Comparison of ENCODE assay signal across 28 cellular contexts in the genomic region with DNA sequence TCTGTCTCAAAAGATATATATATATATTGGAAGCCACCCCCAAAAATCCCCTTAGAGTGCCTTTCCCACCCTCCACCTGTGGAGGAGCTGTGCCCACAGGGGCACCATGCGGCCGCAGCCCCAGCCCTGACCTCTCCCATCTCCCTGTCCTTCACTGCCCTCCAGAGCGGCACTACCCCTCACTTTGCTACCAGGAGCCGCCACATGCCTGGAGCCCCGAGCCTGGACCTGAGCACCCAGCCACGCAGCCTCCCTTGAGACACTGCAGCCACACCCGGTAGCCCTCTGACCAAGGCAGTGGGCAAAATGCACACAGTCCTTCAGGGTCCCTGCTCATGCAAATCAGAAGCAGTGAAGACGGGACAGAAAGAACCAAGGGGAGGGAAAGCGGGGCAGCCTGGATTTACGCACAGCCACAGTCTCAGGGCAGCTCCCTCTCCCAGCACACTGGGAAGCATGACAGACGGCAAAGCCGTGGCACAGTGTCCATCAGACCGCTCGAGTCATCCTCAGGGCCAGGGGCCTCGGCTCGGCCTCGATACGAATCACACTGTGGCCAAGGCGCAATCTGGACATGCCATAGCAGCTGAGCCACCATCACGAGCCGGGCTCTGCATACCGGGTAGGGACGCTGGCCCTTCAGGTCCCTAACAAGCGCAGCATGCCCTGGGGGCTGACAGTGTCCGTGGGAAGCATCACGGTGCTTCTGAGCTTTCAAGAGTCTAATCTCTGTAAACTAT. TPM values are rescaled to one million over a fixed set of nuclear protein-coding genes. Genes with fewer than 3 reads are reported as not detected.
A peak's percentile ranks its signal among the peaks of the same experiment; 100 is the strongest.
DNase-seq lines count a peak whose midpoint lies in the region; ATAC-seq and TF ChIP-seq lines count a peak whose summit lies in the region.
"Had no signal": no experiment of that assay in that cellular context is flagged by ENCODE, and none has a peak within 500 bp of the region (broad histone marks: within the 10 kb centered on the region; RNA-seq: fewer than 3 reads in every experiment).

No MANE protein-coding gene starts in this region.

- no peak overlapping the region for H4K91ac ChIP-seq in H9 (ENCODE audit: insufficient read length, low read depth, low read length)

- peaks cover 18% of the 10 kb centered on the region for H3K36me3 ChIP-seq in BE2C
- no peaks in the 10 kb centered on the region for H3K36me3 ChIP-seq in cardiac muscle cell
- peaks cover 3% of the 10 kb centered on the region for H3K36me3 ChIP-seq in osteoblast (ENCODE audit: insufficient read depth, low read length)
- H3K36me3 ChIP-seq in stomach, result peaks cover 0 to 35% (median 25%) of the 10 kb centered on the region in 4 donors
- H3K36me3 ChIP-seq: brain microvascular endothelial cell, pancreas, WERI-Rb-1 had no signal

- intact Hi-C loops in stomach (cut with DNase I; ENCODE audit: low total_unique reads), result no loop called here

- H3K4me1 Mint-ChIP-seq in H9, result peaks cover 22 to 28% of the 10 kb centered on the region in 2 experiments
- peaks cover 12% of the 10 kb centered on the region for H3K4me1 Mint-ChIP-seq in activated CD8-positive, alpha-beta T cell treated with anti-CD3 and anti-CD28 coated beads, Interleukin-2, amount 10 ng/mL, durations not matched to agents 7 days and 5 days (ENCODE audit: low read depth)

- H4K20me1 ChIP-seq in H9 (ENCODE audit: control insufficient read depth, insufficient read depth, insufficient read length) (no peaks in the 10 kb centered on the region), osteoblast (ENCODE audit: insufficient read depth, low read length) (peaks cover 34% of the 10 kb centered on the region)

- no peak overlapping the region for H3T11ph ChIP-seq in H9 (ENCODE audit: low read length)

- H3K27me3 ChIP-seq in BE2C, result no peaks in the 10 kb centered on the region
- H3K27me3 ChIP-seq in H9 (ENCODE audit: insufficient read depth, low read length), result no peaks in the 10 kb centered on the region
- H3K27me3 ChIP-seq in cardiac muscle cell, result no peaks in the 10 kb centered on the region
- H3K27me3 ChIP-seq in osteoblast (ENCODE audit: insufficient read depth, low read length), result no peaks in the 10 kb centered on the region
- no peaks in the 10 kb centered on the region for H3K27me3 ChIP-seq in stomach
- H3K27me3 ChIP-seq: brain microvascular endothelial cell, pancreas, testis had no signal

- no peaks in the 10 kb centered on the region for H3K23me2 ChIP-seq in H9 (ENCODE audit: insufficient read length, low read depth, low read length, poor library complexity, severe bottlenecking)

- no peak for TF ChIP-seq EP300 in stomach (IDR thresholded peaks at IDR 0.05)

- H3K27ac Mint-ChIP-seq in H9, result no peak overlapping the region; a peak in 1 of 7 replicates
- no peak overlapping the region for H3K27ac Mint-ChIP-seq in activated CD8-positive, alpha-beta T cell treated with anti-CD3 and anti-CD28 coated beads, Interleukin-2, amount 10 ng/mL, durations not matched to agents 7 days and 5 days
- H3K27ac Mint-ChIP-seq: activated T-cell treated with anti-CD3 and anti-CD28 coated beads, Interleukin-2, amount 50 U/mL, for 72 hours had no signal

- H2BK20ac ChIP-seq in H9 (ENCODE audit: low read depth, low read length, poor library complexity, severe bottlenecking), result no peak overlapping the region

- H2BK5ac ChIP-seq in H9 (ENCODE audit: insufficient read length, low read length), result no peak overlapping the region

- POLR2A ChIA-PET in activated CD8-positive, alpha-beta T cell treated with anti-CD3 and anti-CD28 coated beads, Interleukin-2, amount 10 ng/mL, durations not matched to agents 7 days and 5 days (lab: Charles Lee), result no interaction called here

- H3K4me3 ChIP-seq in BE2C (ENCODE audit: low read depth, low read length), result no peak overlapping the region
- H3K4me3 ChIP-seq in cardiac muscle cell, result no peak overlapping the region
- H3K4me3 ChIP-seq in osteoblast (ENCODE audit: insufficient read depth, low read length), result no peak overlapping the region
- H3K4me3 ChIP-seq in stomach, result no peak overlapping the region
- H3K4me3 ChIP-seq: pancreas, testis had no signal

- ATAC-seq in activated CD8-positive, alpha-beta T cell treated with anti-CD3 and anti-CD28 coated beads, Interleukin-2, amount 10 ng/mL, durations not matched to agents 7 days and 5 days, result no peak
- no peak for ATAC-seq in GM21528 (IDR thresholded peaks at IDR 0.05; ENCODE audit: low FRiP score, unreplicated experiment)
- ATAC-seq: activated T-cell treated with anti-CD3 and anti-CD28 coated beads, Interleukin-2, amount 50 U/mL, for 72 hours; Panc1; pancreas; stimulated activated naive CD8-positive, alpha-beta T cell treated with anti-CD3 and anti-CD28 coated beads, Interleukin-15, Interleukin-2, amounts not matched to agents 100 U/mL and 50 U/mL, for 24 hours had no signal

- DNase-seq in BE2C (peak; percentile 6), H9 (no peak), cardiac muscle cell (ENCODE audit: low read depth in 1 of 2, low spot score in 1 of 2) (no peak), osteoblast (ENCODE audit: insufficient read length, low spot score, missing footprints) (peak; percentile 73), stomach (no peak)
- DNase-seq in activated CD8-positive, alpha-beta T cell treated with anti-CD3 and anti-CD28 coated beads, Interleukin-2, amount 10 ng/mL, durations not matched to agents 7 days and 5 days, result no peak
- DNase-seq: ACHN; activated CD4-positive, alpha-beta T cell treated with anti-CD3 and anti-CD28 coated beads, Interleukin-2, amount 50 U/mL, for 1 hour; activated naive CD4-positive, alpha-beta T cell treated with Interleukin-2 at 50 U/mL for 16 hours; activated T-cell treated with anti-CD3 and anti-CD28 coated beads, Interleukin-2, amount 50 U/mL, for 72 hours; brain microvascular endothelial cell; DMS153; HCEC 1CT; IMR-90; mammary epithelial cell; MV-4-11; NCI-H1436 treated with DMSO at 0.1 percent for 48 hours; NCI-H2107; NCI-H345; NCI-H748 treated with DMSO at 0.1 percent for 48 hours; nephron progenitor cell; stimulated activated CD4-positive, alpha-beta T cell treated with anti-CD3 and anti-CD28 coated beads, Interleukin-2, amount 100 ng/mL, for 24 hours; stimulated activated naive CD8-positive, alpha-beta T cell treated with anti-CD3 and anti-CD28 coated beads, Interleukin-15, Interleukin-2, amounts not matched to agents 100 U/mL and 50 U/mL, for 24 hours; testis; WERI-Rb-1 had no signal

- H3K79me2 ChIP-seq in H9 (ENCODE audit: insufficient read depth, low read length), result peaks cover 30% of the 10 kb centered on the region; the same call in 1 of the 2 replicates
- peaks cover 42% of the 10 kb centered on the region for H3K79me2 ChIP-seq in osteoblast (ENCODE audit: insufficient read depth, low read length)

- H3K56ac ChIP-seq in H9 (ENCODE audit: insufficient read length, low read depth, low read length), result no peak overlapping the region

- no peak overlapping the region for H3K4ac ChIP-seq in H9 (ENCODE audit: low read depth, low read length)

- no peak for TF ChIP-seq CTCF in BE2C (IDR thresholded peaks at IDR 0.05; ENCODE audit: low read depth, low read length)
- no peak for TF ChIP-seq CTCF in H9 (conservative IDR thresholded peaks at IDR 0.05)
- TF ChIP-seq CTCF in cardiac muscle cell (IDR thresholded peaks at IDR 0.05; ENCODE audit: low read depth, low read length), result no peak
- TF ChIP-seq CTCF in osteoblast (IDR thresholded peaks at IDR 0.05; ENCODE audit: extremely low read depth, low read depth, low read length), result no peak
- TF ChIP-seq CTCF in stomach (IDR thresholded peaks at IDR 0.05), result no peak

- no peak overlapping the region for H2AK5ac ChIP-seq in H9 (ENCODE audit: insufficient read length, low read length)

- no peaks in the 10 kb centered on the region; the same call in 1 of the 2 replicates for H3K27me3 Mint-ChIP-seq in H9 (ENCODE audit: low read depth)
- no peaks in the 10 kb centered on the region for H3K27me3 Mint-ChIP-seq in activated CD8-positive, alpha-beta T cell treated with anti-CD3 and anti-CD28 coated beads, Interleukin-2, amount 10 ng/mL, durations not matched to agents 7 days and 5 days (ENCODE audit: low read depth)

- H2BK120ac ChIP-seq in H9 (ENCODE audit: low read depth, low read length, poor library complexity, severe bottlenecking), result no peak overlapping the region

- no peaks in the 10 kb centered on the region for H3K9me3 ChIP-seq in BE2C
- no peaks in the 10 kb centered on the region for H3K9me3 ChIP-seq in H9 (ENCODE audit: control insufficient read depth, low read depth, low read length)
- no peaks in the 10 kb centered on the region for H3K9me3 ChIP-seq in cardiac muscle cell (ENCODE audit: low read depth)
- H3K9me3 ChIP-seq in osteoblast (ENCODE audit: low read depth, low read length), result no peaks in the 10 kb centered on the region
- H3K9me3 ChIP-seq in stomach, result no peaks in the 10 kb centered on the region
- H3K9me3 ChIP-seq: pancreas, testis had no signal

- H3K9me3 Mint-ChIP-seq in H9, result no peaks in the 10 kb centered on the region; a peak in 1 of 5 replicates
- H3K9me3 Mint-ChIP-seq in activated CD8-positive, alpha-beta T cell treated with anti-CD3 and anti-CD28 coated beads, Interleukin-2, amount 10 ng/mL, durations not matched to agents 7 days and 5 days (ENCODE audit: insufficient read depth), result no peaks in the 10 kb centered on the region
- H3K9me3 Mint-ChIP-seq: activated T-cell treated with anti-CD3 and anti-CD28 coated beads, Interleukin-2, amount 50 U/mL, for 72 hours; nephron progenitor cell had no signal

- CTCF ChIA-PET in activated CD8-positive, alpha-beta T cell treated with anti-CD3 and anti-CD28 coated beads, Interleukin-2, amount 10 ng/mL, durations not matched to agents 7 days and 5 days (lab: Charles Lee), result interaction anchor here (1.9 kb wide), 1 partner anchor 123 kb away, joined by 5 read pairs; no protein-coding TSS in a partner anchor

- peaks cover 16 to 23% (median 17%) of the 10 kb centered on the region in 3 experiments for H3K36me3 Mint-ChIP-seq in H9 (ENCODE audit: insufficient read depth in 1 of 3, low read depth in 3 of 3)
- peaks cover 6% of the 10 kb centered on the region for H3K36me3 Mint-ChIP-seq in activated CD8-positive, alpha-beta T cell treated with anti-CD3 and anti-CD28 coated beads, Interleukin-2, amount 10 ng/mL, durations not matched to agents 7 days and 5 days (ENCODE audit: low read depth)

- no peak overlapping the region for H3K23ac ChIP-seq in H9 (ENCODE audit: insufficient read length, low read depth, low read length)

- no peak overlapping the region for H3K27ac ChIP-seq in H9 (ENCODE audit: insufficient read length, low read depth, low read length)
- peak overlapping the region; percentile 13 for H3K27ac ChIP-seq in cardiac muscle cell
- no peak overlapping the region for H3K27ac ChIP-seq in osteoblast (ENCODE audit: low read depth, low read length)
- H3K27ac ChIP-seq in stomach, result no peak overlapping the region
- H3K27ac ChIP-seq: brain microvascular endothelial cell, pancreas, testis, WERI-Rb-1 had no signal

- H3K79me1 ChIP-seq in H9 (ENCODE audit: insufficient read depth, low read depth, low read length, poor library complexity, severe bottlenecking), result peaks cover 10% of the 10 kb centered on the region

- H3K4me1 ChIP-seq in BE2C (peaks cover 2% of the 10 kb centered on the region; the same call in 1 of the 2 replicates), H9 (ENCODE audit: insufficient read depth, low read length) (no peaks in the 10 kb centered on the region; the same call in 1 of the 2 replicates), cardiac muscle cell (ENCODE audit: low read depth) (peaks cover 12% of the 10 kb centered on the region), osteoblast (ENCODE audit: insufficient read depth, low read length) (no peaks in the 10 kb centered on the region), stomach (peaks cover 10 to 49% (median 25%) of the 10 kb centered on the region in 4 donors)

- H2AFZ ChIP-seq in H9 (ENCODE audit: low read length) (no peak overlapping the region), osteoblast (ENCODE audit: low read length) (no peak overlapping the region)

- H3K4me2 ChIP-seq in H9 (ENCODE audit: insufficient read depth, insufficient read length, low read length) (no peak overlapping the region), osteoblast (ENCODE audit: insufficient read depth, low read length) (no peak overlapping the region)

- no peak overlapping the region for H3K9ac ChIP-seq in H9 (ENCODE audit: extremely low read depth, insufficient read length, low read length)

- H2BK15ac ChIP-seq in H9 (ENCODE audit: low read depth, low read length), result no peak overlapping the region

- no peak for TF ChIP-seq POLR2A in stomach (IDR thresholded peaks at IDR 0.05)

- peak overlapping the region; percentile 27; the same call in 1 of the 2 replicates for H3K14ac ChIP-seq in H9 (ENCODE audit: insufficient read depth, low read length)

- H3K4me3 Mint-ChIP-seq in H9, result no peak overlapping the region
- no peak overlapping the region for H3K4me3 Mint-ChIP-seq in activated CD8-positive, alpha-beta T cell treated with anti-CD3 and anti-CD28 coated beads, Interleukin-2, amount 10 ng/mL, durations not matched to agents 7 days and 5 days
- H3K4me3 Mint-ChIP-seq: activated T-cell treated with anti-CD3 and anti-CD28 coated beads, Interleukin-2, amount 50 U/mL, for 72 hours; nephron progenitor cell had no signal

- no CpG with 5 or more reads among the region's 26 CpGs for WGBS in H9 (ENCODE audit: extremely low coverage, insufficient read length, low lambda C conversion rate)
- 93 to 96% (median 94%) methylated on average over 12 to 26 of the region's 26 CpGs for WGBS in stomach, 5 donors

- no peak overlapping the region for H2BK12ac ChIP-seq in H9 (ENCODE audit: insufficient read length, low read depth, low read length)

- H3K18ac ChIP-seq in H9 (ENCODE audit: insufficient read length, low read depth, low read length), result no peak overlapping the region

- H4K8ac ChIP-seq in H9 (replicated peaks; ENCODE audit: insufficient read length, low read depth, low read length), result no peak overlapping the region

- no peak overlapping the region for H4K5ac ChIP-seq in H9 (ENCODE audit: insufficient read length, low read depth, low read length)

RNA-seq across cellular contexts. Expression of a gene that starts 10.1 kb away (rescaled TPM):
- polyA plus RNA-seq in BE2C (2012; ENCODE audit: insufficient read depth, insufficient read length, low read depth), result 9.3 TPM
- total RNA-seq in H9 (2021) (27.5 and 32.0 TPM in 2 replicates), cardiac muscle cell (24.0 and 41.6 TPM in 2 replicates), osteoblast (23.3 and 30.8 TPM in 2 replicates), stomach (10 to 100 TPM; 22.8 to 98.8 (median 28.1) TPM)
- polyA plus RNA-seq in cardiac muscle cell (7.0 and 12.6 TPM in 2 replicates), stomach (1 to 10 TPM; 1.7 to 3.7 (median 3.6) TPM)
- 10 to 100 TPM; 50.7 to 58.8 TPM for total RNA-seq in activated CD8-positive, alpha-beta T cell treated with anti-CD3 and anti-CD28 coated beads, Interleukin-2, amount 10 ng/mL, durations not matched to agents 7 days and 5 days

Comparison
In these comparisons a context has a peak if more than half of its experiments do, and no peak if none do; other contexts are left out.
1. DNase-seq: peak in BE2C (single experiment) and osteoblast (single experiment); none in H9 (single experiment), cardiac muscle cell (0 of 2), activated CD8-positive, alpha-beta T cell treated with anti-CD3 and anti-CD28 coated beads, Interleukin-2, amount 10 ng/mL, durations not matched to agents 7 days and 5 days (single experiment) and stomach (single experiment).